In genomic region chr2:120402508-120402907, GRCh38 we compare ENCODE assay signal across 17 cellular contexts. TPM values are rescaled to one million over a fixed set of nuclear protein-coding genes. Genes with fewer than 3 reads are reported as not detected.
A peak's percentile ranks its signal among the peaks of the same experiment; 100 is the strongest.
DNase-seq lines count a peak whose midpoint lies in the region; ATAC-seq, FAIRE-seq and TF ChIP-seq lines count a peak whose summit lies in the region.
"Had no signal": no experiment of that assay in that cellular context is flagged by ENCODE, and none has a peak within 500 bp of the region (broad histone marks: within the 10 kb centered on the region; RNA-seq: fewer than 3 reads in every experiment).

No MANE protein-coding gene starts in this region.

- TF ChIP-seq CTCF in H1 (IDR thresholded peaks at IDR 0.05; ENCODE audit: control extremely low read depth in 1 of 3, insufficient read depth in 1 of 3, low read depth in 1 of 3, low read length in 3 of 3) (no peak), osteocyte (IDR thresholded peaks at IDR 0.05) (no peak)

- no peak overlapping the region for H2AFZ ChIP-seq in H1 (ENCODE audit: low read length)

- H3K36me3 Mint-ChIP-seq in activated CD8-positive, alpha-beta memory T cell treated with anti-CD3 and anti-CD28 coated beads, Interleukin-2, amount 10 ng/mL, durations not matched to agents 7 days and 5 days: no peaks in the 10 kb centered on the region
- no peaks in the 10 kb centered on the region for H3K36me3 Mint-ChIP-seq in osteocyte (ENCODE audit: unreplicated experiment)
- peaks cover 0 to 8% of the 10 kb centered on the region in 2 donors for H3K36me3 Mint-ChIP-seq in activated naive CD4-positive, alpha-beta T cell treated with anti-CD3 and anti-CD28 coated beads, Interleukin-2, amount 50 U/mL, for 72 hours
- no peaks in the 10 kb centered on the region for H3K36me3 Mint-ChIP-seq in activated CD4-positive, alpha-beta T cell treated with anti-CD3 and anti-CD28 coated beads, Interleukin-2, amount 10 ng/mL, durations not matched to agents 24 days and 14 days (ENCODE audit: low read depth)
- H3K36me3 Mint-ChIP-seq: CD4-positive, alpha-beta memory T cell had no signal

- CTCF ChIA-PET in activated CD8-positive, alpha-beta memory T cell treated with anti-CD3 and anti-CD28 coated beads, Interleukin-2, amount 10 ng/mL, durations not matched to agents 7 days and 5 days (lab: Charles Lee): no interaction called here
- CTCF ChIA-PET in H1 (lab: Charles Lee; ENCODE audit: partially characterized antibody): interaction anchor here (1.3 to 2.3 kb wide), 2 partner anchors 10 to 89 kb away, joined by 4 to 6 read pairs; no protein-coding TSS in a partner anchor

- H3K9me3 Mint-ChIP-seq in activated CD8-positive, alpha-beta memory T cell treated with anti-CD3 and anti-CD28 coated beads, Interleukin-2, amount 10 ng/mL, durations not matched to agents 7 days and 5 days (ENCODE audit: low read depth): peaks cover under 1% of the 10 kb centered on the region
- no peaks in the 10 kb centered on the region for H3K9me3 Mint-ChIP-seq in osteocyte (ENCODE audit: unreplicated experiment)
- H3K9me3 Mint-ChIP-seq in activated naive CD4-positive, alpha-beta T cell treated with anti-CD3 and anti-CD28 coated beads, Interleukin-2, amount 50 U/mL, for 72 hours: peaks cover 2 to 8% of the 10 kb centered on the region in 2 donors
- no peaks in the 10 kb centered on the region for H3K9me3 Mint-ChIP-seq in activated CD4-positive, alpha-beta T cell treated with anti-CD3 and anti-CD28 coated beads, Interleukin-2, amount 10 ng/mL, durations not matched to agents 24 days and 14 days

- H3K4me3 Mint-ChIP-seq in activated CD8-positive, alpha-beta memory T cell treated with anti-CD3 and anti-CD28 coated beads, Interleukin-2, amount 10 ng/mL, durations not matched to agents 7 days and 5 days: no peak overlapping the region
- no peak overlapping the region for H3K4me3 Mint-ChIP-seq in osteocyte (ENCODE audit: unreplicated experiment)
- no peak overlapping the region for H3K4me3 Mint-ChIP-seq in activated CD4-positive, alpha-beta T cell treated with anti-CD3 and anti-CD28 coated beads, Interleukin-2, amount 10 ng/mL, durations not matched to agents 24 days and 14 days
- H3K4me3 Mint-ChIP-seq: B cell, HFFc6 had no signal

- no peaks in the 10 kb centered on the region for H4K20me1 ChIP-seq in H1 (replicated peaks in 1 of 2; ENCODE audit: control insufficient read depth in 1 of 2, insufficient read depth in 2 of 2, low read length in 2 of 2)

- no peak overlapping the region for H3K4me2 ChIP-seq in H1 (ENCODE audit: insufficient read depth in 1 of 2, low read depth in 2 of 2, low read length in 2 of 2)

- H3K4me1 Mint-ChIP-seq in activated CD8-positive, alpha-beta memory T cell treated with anti-CD3 and anti-CD28 coated beads, Interleukin-2, amount 10 ng/mL, durations not matched to agents 7 days and 5 days: no peaks in the 10 kb centered on the region
- H3K4me1 Mint-ChIP-seq in osteocyte (ENCODE audit: unreplicated experiment): peaks cover 5% of the 10 kb centered on the region
- no peaks in the 10 kb centered on the region for H3K4me1 Mint-ChIP-seq in activated CD4-positive, alpha-beta T cell treated with anti-CD3 and anti-CD28 coated beads, Interleukin-2, amount 10 ng/mL, durations not matched to agents 24 days and 14 days
- H3K4me1 Mint-ChIP-seq: B cell; CD4-positive, alpha-beta memory T cell had no signal

- H3K27me3 ChIP-seq in H1 (replicated peaks in 1 of 4; ENCODE audit: control insufficient read depth in 3 of 4, extremely low read depth in 1 of 4, insufficient read depth in 3 of 4, low read length in 3 of 4): peaks cover 0 to 3% (median 0%) of the 10 kb centered on the region in 4 experiments; a peak in 1 of 7 replicates

- H3K36me3 ChIP-seq in H1 (ENCODE audit: control insufficient read depth in 2 of 4, insufficient read depth in 4 of 4, low read length in 3 of 4): no peaks in the 10 kb centered on the region

- POLR2A ChIA-PET in H1 (lab: Charles Lee; ENCODE audit: partially characterized antibody): no interaction called here

- no peak overlapping the region; the same call in 1 of the 2 replicates for H4K8ac ChIP-seq in H1 (ENCODE audit: extremely low read depth, insufficient read depth, low read length)

- intact Hi-C loops in activated CD4-positive, alpha-beta T cell treated with anti-CD3 and anti-CD28 coated beads, Interleukin-2, amount 10 ng/mL, durations not matched to agents 24 days and 14 days (cut with micrococcal nuclease): no loop called here

- no peak overlapping the region for H2BK15ac ChIP-seq in H1 (ENCODE audit: low read length)

- H3K23ac ChIP-seq in H1 (ENCODE audit: insufficient read length): no peak overlapping the region

- DNase-seq in activated CD8-positive, alpha-beta memory T cell treated with anti-CD3 and anti-CD28 coated beads, Interleukin-2, amount 10 ng/mL, durations not matched to agents 7 days and 5 days: peak; percentile 11
- DNase-seq in activated CD8-positive, alpha-beta memory T cell treated with anti-CD3 and anti-CD28 coated beads for 24 hours: no peak
- DNase-seq in H1 (ENCODE audit: low read depth in 1 of 2, low spot score in 2 of 2): no peak
- DNase-seq in osteocyte (ENCODE audit: extremely low spot score, unreplicated experiment): peak; percentile 53
- DNase-seq in DMS 273 (lab: John Stamatoyannopoulos, UW; ENCODE audit: unreplicated experiment): no peak
- no peak for DNase-seq in activated naive CD4-positive, alpha-beta T cell treated with anti-CD3 and anti-CD28 coated beads, Interleukin-2, amount 50 U/mL, for 72 hours (ENCODE audit: low spot score in 2 of 2)
- DNase-seq in activated CD4-positive, alpha-beta T cell treated with anti-CD3 and anti-CD28 coated beads, Interleukin-2, amount 10 ng/mL, durations not matched to agents 24 days and 14 days: no peak
- DNase-seq: 8988T; ACHN; C1 segment of cervical spinal cord; CD4-positive, alpha-beta memory T cell; DMS53; HCEC 1CT; HFFc6 had no signal

- no peak overlapping the region for H2BK5ac ChIP-seq in H1 (ENCODE audit: low read depth, low read length)

- peaks cover 0 to 2% (median 0%) of the 10 kb centered on the region in 4 experiments; a peak in 3 of 7 replicates for H3K4me1 ChIP-seq in H1 (replicated peaks in 1 of 4; ENCODE audit: control insufficient read depth in 3 of 4, insufficient read depth in 4 of 4, low read length in 3 of 4)

- no peak overlapping the region for H3K4ac ChIP-seq in H1 (replicated peaks; ENCODE audit: insufficient read length, low read depth, low read length)

- H3K14ac ChIP-seq in H1 (ENCODE audit: insufficient read length): no peak overlapping the region

- FAIRE-seq in H1 (lab: Jason Lieb, UNC): no peak
- FAIRE-seq: D721Med had no signal

- no peak overlapping the region for H3K4me3 ChIP-seq in H1 (ENCODE audit: extremely low read depth in 1 of 4, insufficient read depth in 2 of 4, low read depth in 3 of 4, low read length in 4 of 4)

- TF ChIP-seq POLR2A in H1 (IDR thresholded peaks at IDR 0.05; ENCODE audit: control extremely low read depth in 1 of 2, low read depth in 2 of 2, low read length in 2 of 2): no peak

- H2AK5ac ChIP-seq in H1 (ENCODE audit: low read depth, low read length): no peak overlapping the region

- no peak overlapping the region for H3K18ac ChIP-seq in H1 (ENCODE audit: extremely low read depth, low read length)

- H3K9me3 ChIP-seq in H1 (ENCODE audit: insufficient read depth in 2 of 2, low read depth in 1 of 2, low read length in 1 of 2): no peaks in the 10 kb centered on the region

- no peaks in the 10 kb centered on the region for H3K23me2 ChIP-seq in H1 (ENCODE audit: low read depth, low read length)

- no peak overlapping the region for H3K27ac ChIP-seq in H1 (ENCODE audit: low read depth, low read length)
- H3K27ac ChIP-seq: HL-60 had no signal

- no peak for TF ChIP-seq RAD21 in H1 (IDR thresholded peaks at IDR 0.05 in 1 of 2, conservative IDR thresholded peaks at IDR 0.05 in 1 of 2; ENCODE audit: low read depth in 2 of 2, low read length in 2 of 2)

- 90% methylated on average over 6 of the region's 6 CpGs; no CpG with 5 or more reads in 1 of the 2 experiments for WGBS in H1 (ENCODE audit: extremely low coverage in 1 of 2, insufficient coverage in 1 of 2, insufficient read length in 1 of 2, insufficient replicate concordance in 2 of 2, low coverage in 1 of 2, low lambda C conversion rate in 2 of 2, missing lambda C conversion rate in 1 of 2), 2 experiments

- H3K79me2 ChIP-seq in H1 (ENCODE audit: control insufficient read depth in 1 of 2, insufficient read depth in 2 of 2, low read length in 2 of 2): no peaks in the 10 kb centered on the region

- H4K91ac ChIP-seq in H1 (replicated peaks; ENCODE audit: insufficient read length, low read length): no peak overlapping the region

- no peak for ATAC-seq in activated CD8-positive, alpha-beta memory T cell treated with anti-CD3 and anti-CD28 coated beads, Interleukin-2, amount 10 ng/mL, durations not matched to agents 7 days and 5 days
- no peak for ATAC-seq in activated naive CD4-positive, alpha-beta T cell treated with anti-CD3 and anti-CD28 coated beads, Interleukin-2, amount 50 U/mL, for 72 hours

- no peak for TF ChIP-seq EP300 in H1 (IDR thresholded peaks at IDR 0.05; ENCODE audit: borderline replicate concordance in 1 of 2, low read depth in 2 of 2, low read length in 2 of 2)

- no peak overlapping the region for H3K9ac ChIP-seq in H1 (replicated peaks in 1 of 4; ENCODE audit: extremely low read depth in 1 of 4, low read depth in 3 of 4, low read length in 3 of 4)

- H2BK120ac ChIP-seq in H1 (replicated peaks; ENCODE audit: low read depth, low read length): no peak overlapping the region

- peaks cover 3% of the 10 kb centered on the region for H3K27me3 Mint-ChIP-seq in activated CD8-positive, alpha-beta memory T cell treated with anti-CD3 and anti-CD28 coated beads, Interleukin-2, amount 10 ng/mL, durations not matched to agents 7 days and 5 days
- peaks cover 45% of the 10 kb centered on the region for H3K27me3 Mint-ChIP-seq in osteocyte (ENCODE audit: unreplicated experiment)
- H3K27me3 Mint-ChIP-seq in activated CD4-positive, alpha-beta T cell treated with anti-CD3 and anti-CD28 coated beads, Interleukin-2, amount 10 ng/mL, durations not matched to agents 24 days and 14 days: no peaks in the 10 kb centered on the region

- H3K56ac ChIP-seq in H1 (replicated peaks; ENCODE audit: insufficient read length, low read depth, low read length): no peak overlapping the region

- H3K79me1 ChIP-seq in H1 (ENCODE audit: low read depth, low read length): no peaks in the 10 kb centered on the region

- no peak overlapping the region for H4K5ac ChIP-seq in H1 (ENCODE audit: insufficient read length, low read depth, low read length)

- H2BK20ac ChIP-seq in H1 (ENCODE audit: low read length): no peak overlapping the region

- H3K27ac Mint-ChIP-seq in activated CD8-positive, alpha-beta memory T cell treated with anti-CD3 and anti-CD28 coated beads, Interleukin-2, amount 10 ng/mL, durations not matched to agents 7 days and 5 days: no peak overlapping the region
- no peak overlapping the region for H3K27ac Mint-ChIP-seq in osteocyte (ENCODE audit: unreplicated experiment)
- no peak overlapping the region for H3K27ac Mint-ChIP-seq in activated naive CD4-positive, alpha-beta T cell treated with anti-CD3 and anti-CD28 coated beads, Interleukin-2, amount 50 U/mL, for 72 hours
- no peak overlapping the region for H3K27ac Mint-ChIP-seq in activated CD4-positive, alpha-beta T cell treated with anti-CD3 and anti-CD28 coated beads, Interleukin-2, amount 10 ng/mL, durations not matched to agents 24 days and 14 days
- H3K27ac Mint-ChIP-seq: B cell; CD4-positive, alpha-beta memory T cell; HFFc6 had no signal

- 0 out of 2 replicates have a peak overlapping the region, but pooled peaks have one; percentile 11 for H2BK12ac ChIP-seq in H1 (ENCODE audit: low read depth, low read length)

RNA-seq across cellular contexts. Expression of gene INHBB, which starts 56.6 kb away (rescaled TPM):
- total RNA-seq in activated CD8-positive, alpha-beta memory T cell treated with anti-CD3 and anti-CD28 coated beads, Interleukin-2, amount 10 ng/mL, durations not matched to agents 7 days and 5 days: not detected
- 0.23 and 0.30 TPM in 2 replicates for total RNA-seq in H1 (2021; fragmentation: NEBNext Ultra II Directional; extraction: Animal tissue kit (Norgen Biotek cat#: 25700))
- polyA plus RNA-seq in H1 (2011; rRNA removed): 0.24 and 0.32 TPM in 2 replicates
- 0.25 TPM for polyA plus RNA-seq in H1 (2011; cell fraction: cytosol; rRNA removed)
- 0.44 TPM for polyA plus RNA-seq in H1 (2011; cell fraction: nucleus; rRNA removed)
- 0.27 to 0.51 TPM (median 0.42 TPM) in 4 replicates for polyA plus RNA-seq in H1 (2012, experiment 1 of 2)
- 0.31 TPM for polyA plus RNA-seq in H1 (2012, experiment 2 of 2)
- 0.10 TPM for polyA plus RNA-seq in H1 (2013, experiment 1 of 2)
- 0.15 TPM for polyA plus RNA-seq in H1 (2013, experiment 2 of 2)
- polyA minus RNA-seq in H1 (2011; rRNA and poly(A)+ RNA removed): 0.19 and 0.46 TPM in 2 replicates
- 0.44 TPM for polyA minus RNA-seq in H1 (2011; cell fraction: cytosol; rRNA and poly(A)+ RNA removed)
- polyA minus RNA-seq in H1 (2011; cell fraction: nucleus; rRNA and poly(A)+ RNA removed): 0.50 TPM
- total RNA-seq in osteocyte: 0.50 and 0.62 TPM in 2 replicates
- total RNA-seq in activated naive CD4-positive, alpha-beta T cell treated with anti-CD3 and anti-CD28 coated beads, Interleukin-2, amount 50 U/mL, for 72 hours: not detected
- total RNA-seq in activated CD4-positive, alpha-beta T cell treated with anti-CD3 and anti-CD28 coated beads, Interleukin-2, amount 10 ng/mL, durations not matched to agents 24 days and 14 days: not detected in 2 replicates
- total RNA-seq: B cell; CD4-positive, alpha-beta memory T cell had no signal
- polyA plus RNA-seq: CD4-positive, alpha-beta memory T cell had no signal

Comparison
In these comparisons a context has a peak if more than half of its experiments do, and no peak if none do; other contexts are left out.
1. DNase-seq: peak in activated CD8-positive, alpha-beta memory T cell treated with anti-CD3 and anti-CD28 coated beads, Interleukin-2, amount 10 ng/mL, durations not matched to agents 7 days and 5 days (single experiment) and osteocyte (single experiment); none in activated CD8-positive, alpha-beta memory T cell treated with anti-CD3 and anti-CD28 coated beads for 24 hours (single experiment), H1 (0 of 2), DMS 273 (single experiment), activated naive CD4-positive, alpha-beta T cell treated with anti-CD3 and anti-CD28 coated beads, Interleukin-2, amount 50 U/mL, for 72 hours (0 of 2) and activated CD4-positive, alpha-beta T cell treated with anti-CD3 and anti-CD28 coated beads, Interleukin-2, amount 10 ng/mL, durations not matched to agents 24 days and 14 days (single experiment).